Comparison of ENCODE assay signal across 31 cellular contexts in the genomic region with DNA sequence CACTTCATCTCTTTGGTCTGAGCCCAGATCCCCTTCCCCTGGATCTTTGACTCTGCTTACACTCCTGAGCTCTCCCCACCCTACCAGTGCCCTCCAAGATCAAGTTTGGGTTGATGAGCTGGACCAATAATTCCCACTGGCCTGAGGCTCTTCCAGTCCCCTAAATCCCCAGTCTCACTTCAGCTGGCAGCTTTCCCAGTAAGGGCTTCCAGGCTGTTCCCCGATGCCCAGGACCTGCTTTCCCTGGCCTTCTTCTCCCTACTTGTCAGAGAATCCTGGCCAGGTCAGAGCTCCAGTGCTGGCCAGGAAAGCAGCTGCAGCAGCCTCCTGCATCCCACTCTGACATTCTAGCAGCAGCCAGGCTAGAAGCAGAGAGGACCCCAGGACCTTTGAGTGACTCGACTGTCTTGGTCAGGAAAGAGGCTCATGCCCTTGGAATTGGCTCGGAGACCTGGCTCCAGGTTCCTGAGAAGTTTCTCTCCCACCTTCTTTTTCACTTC. TPM values are rescaled to one million over a fixed set of nuclear protein-coding genes. Genes with fewer than 3 reads are reported as not detected.
"Had no signal": no experiment of that assay in that cellular context is flagged by ENCODE, and none has a peak within 500 bp of the region (broad histone marks: within the 10 kb centered on the region; RNA-seq: fewer than 3 reads in every experiment).

No MANE protein-coding gene starts in this region.

- H3K36me3 ChIP-seq: ascending aorta, brain microvascular endothelial cell, lower lobe of right lung, neutrophil, pancreas, suprapubic skin, tibial nerve, WERI-Rb-1 had no signal

- DNase-seq: activated CD4-positive, alpha-beta memory T cell treated with anti-CD3 and anti-CD28 coated beads, Interleukin-2, amount 10 ng/mL, durations not matched to agents 7 days and 5 days; activated CD4-positive, alpha-beta T cell treated with anti-CD3 and anti-CD28 coated beads for 1 hour; activated CD4-positive, alpha-beta T cell treated with anti-CD3 and anti-CD28 coated beads, Interleukin-2, amount 10 ng/mL, durations not matched to agents 7 days and 5 days; activated effector memory CD4-positive, alpha-beta T cell treated with Interleukin-2 at 50 U/mL for 16 hours; activated naive CD4-positive, alpha-beta T cell treated with Interleukin-2 at 50 U/mL for 16 hours; brain microvascular endothelial cell; cortex of kidney; effector memory CD8-positive, alpha-beta T cell; foreskin fibroblast; kidney glomerular epithelial cell; lower lobe of right lung; mesenchymal stem cell; stimulated activated naive CD4-positive, alpha-beta T cell; T1000; WERI-Rb-1 had no signal

- H3K27ac ChIP-seq: ascending aorta, brain microvascular endothelial cell, lower lobe of right lung, neutrophil, pancreas, psoas muscle, suprapubic skin, WERI-Rb-1 had no signal

- FAIRE-seq: endothelial cell of umbilical vein, pancreas, urothelium cell line had no signal

- H3K36me3 Mint-ChIP-seq: activated naive CD8-positive, alpha-beta T cell had no signal

- H3K27ac Mint-ChIP-seq: activated CD4-positive, alpha-beta memory T cell treated with anti-CD3 and anti-CD28 coated beads, Interleukin-2, amount 10 ng/mL, durations not matched to agents 7 days and 5 days; activated CD4-positive, alpha-beta T cell treated with anti-CD3 and anti-CD28 coated beads, Interleukin-2, amount 10 ng/mL, durations not matched to agents 7 days and 5 days; activated naive CD8-positive, alpha-beta T cell; effector memory CD8-positive, alpha-beta T cell; nephron had no signal

- H3K4me3 Mint-ChIP-seq: activated CD4-positive, alpha-beta memory T cell treated with anti-CD3 and anti-CD28 coated beads, Interleukin-2, amount 10 ng/mL, durations not matched to agents 7 days and 5 days; activated CD4-positive, alpha-beta T cell treated with anti-CD3 and anti-CD28 coated beads, Interleukin-2, amount 10 ng/mL, durations not matched to agents 7 days and 5 days; activated naive CD8-positive, alpha-beta T cell; effector memory CD8-positive, alpha-beta T cell; nephron had no signal

- H3K9me3 Mint-ChIP-seq: activated CD4-positive, alpha-beta memory T cell treated with anti-CD3 and anti-CD28 coated beads, Interleukin-2, amount 10 ng/mL, durations not matched to agents 7 days and 5 days; activated CD4-positive, alpha-beta T cell treated with anti-CD3 and anti-CD28 coated beads, Interleukin-2, amount 10 ng/mL, durations not matched to agents 7 days and 5 days; effector memory CD8-positive, alpha-beta T cell; nephron had no signal

- H3K9me3 ChIP-seq: ascending aorta, lower lobe of right lung, neutrophil, pancreas, psoas muscle, suprapubic skin, tibial nerve had no signal

- H3K4me2 ChIP-seq: smooth muscle cell had no signal

- H3K4me3 ChIP-seq: ascending aorta, lower lobe of right lung, pancreas, psoas muscle, smooth muscle cell, suprapubic skin, tibial nerve had no signal

RNA-seq across cellular contexts. Expression of gene WNT6, which starts 3.5 kb away (rescaled TPM):
- total RNA-seq: activated CD4-positive, alpha-beta memory T cell treated with anti-CD3 and anti-CD28 coated beads, Interleukin-2, amount 10 ng/mL, durations not matched to agents 7 days and 5 days; activated CD4-positive, alpha-beta T cell treated with anti-CD3 and anti-CD28 coated beads, Interleukin-2, amount 10 ng/mL, durations not matched to agents 7 days and 5 days; cerebellum; endothelial cell of umbilical vein; mononuclear cell; T-helper 1 cell treated with Interleukin-12 subunit alpha and Interleukin-12 subunit beta and Interleukin-4 antibody, amounts not matched to agents 30 ng/mL and 1 ng/mL, for 36 hours had no signal

RNA-seq across cellular contexts. Expression of gene WNT10A, which starts 17.6 kb away (rescaled TPM):
- total RNA-seq: ascending aorta, cardiac septum, endothelial cell of umbilical vein, left lobe of liver, psoas muscle had no signal

RNA-seq across cellular contexts. Expression of gene PRKAG3, which starts 31.5 kb away (rescaled TPM):
- total RNA-seq: activated CD4-positive, alpha-beta memory T cell treated with anti-CD3 and anti-CD28 coated beads, Interleukin-2, amount 10 ng/mL, durations not matched to agents 7 days and 5 days; activated CD4-positive, alpha-beta T cell treated with anti-CD3 and anti-CD28 coated beads, Interleukin-2, amount 10 ng/mL, durations not matched to agents 7 days and 5 days; ascending aorta; cerebellum; endothelial cell of umbilical vein; left lobe of liver; lower lobe of right lung; mononuclear cell; pancreas; smooth muscle cell; T-helper 1 cell treated with Interleukin-12 subunit alpha and Interleukin-12 subunit beta and Interleukin-4 antibody, amounts not matched to agents 30 ng/mL and 1 ng/mL, for 36 hours; tibial nerve had no signal
